Comparison of ENCODE assay signal across 8 cellular contexts in genomic region chr3:130894130-130894872, GRCh38. TPM values are rescaled to one million over a fixed set of nuclear protein-coding genes. Genes with fewer than 3 reads are reported as not detected.
DNase-seq lines count a peak whose midpoint lies in the region; ATAC-seq, FAIRE-seq and TF ChIP-seq lines count a peak whose summit lies in the region.

No MANE protein-coding gene starts in this region.

- no peaks in the 10 kb centered on the region for H3K27me3 Mint-ChIP-seq in naive B cell
- H3K27me3 Mint-ChIP-seq in stimulated activated naive CD8-positive, alpha-beta T cell treated with anti-CD3 and anti-CD28 coated beads, Interleukin-15, Interleukin-2, amounts not matched to agents 100 ng/mL and 50 ng/mL, for 24 hours: no peaks in the 10 kb centered on the region

- no peaks in the 10 kb centered on the region for H3K9me3 Mint-ChIP-seq in naive B cell
- H3K9me3 Mint-ChIP-seq in stimulated activated naive CD8-positive, alpha-beta T cell treated with anti-CD3 and anti-CD28 coated beads, Interleukin-15, Interleukin-2, amounts not matched to agents 100 ng/mL and 50 ng/mL, for 24 hours: no peaks in the 10 kb centered on the region

- H3K4me3 Mint-ChIP-seq in naive B cell: peak overlapping the region; percentile 91 to 99 (median 95)
- H3K4me3 Mint-ChIP-seq in stimulated activated naive CD8-positive, alpha-beta T cell treated with anti-CD3 and anti-CD28 coated beads, Interleukin-15, Interleukin-2, amounts not matched to agents 100 ng/mL and 50 ng/mL, for 24 hours: peak overlapping the region; percentile 93

- no peak for TF ChIP-seq EP300 in esophagus muscularis mucosa (IDR thresholded peaks at IDR 0.05)

- no peaks in the 10 kb centered on the region for H3K27me3 ChIP-seq in esophagus muscularis mucosa

- no peak for TF ChIP-seq CTCF in esophagus muscularis mucosa (IDR thresholded peaks at IDR 0.05)

- FAIRE-seq in GM12891 (lab: Jason Lieb, UNC): peak; percentile 63

- peak overlapping the region; percentile 94 to 98 (median 96) for H3K27ac ChIP-seq in esophagus muscularis mucosa (replicated peaks in 1 of 4)

- H3K36me3 ChIP-seq in esophagus muscularis mucosa: no peaks in the 10 kb centered on the region

- DNase-seq in GM12891 (ENCODE audit: insufficient read length, low spot score) (peak; percentile 18), HCEC 1CT (peak; percentile 25), NCI-H1105 treated with DMSO at 0.1 percent for 48 hours (lab: John Stamatoyannopoulos, UW) (peak; percentile 40), esophagus muscularis mucosa (ENCODE audit: extremely low spot score) (no peak), naive B cell (peak; percentile 42), T1000 (lab: John Stamatoyannopoulos, UW) (no peak)
- peak; percentile 67 for DNase-seq in activated CD8-positive, alpha-beta memory T cell treated with anti-CD3 and anti-CD28 coated beads, Interleukin-2, amount 50 U/mL, for 48 hours

- H3K4me3 ChIP-seq in esophagus muscularis mucosa: peak overlapping the region; percentile 78 to 94 (median 90)

- intact Hi-C loops in esophagus muscularis mucosa (cut with DNase I): loop anchor here (10.0 kb wide), 1 partner anchor 490 kb away; the partner anchor contains the start of gene NUDT16

- 0% methylated on average over 18 of the region's 52 CpGs for WGBS in esophagus muscularis mucosa

- TF ChIP-seq POLR2A in GM12891 (IDR thresholded peaks at IDR 0.05; ENCODE audit: low read depth, low read length) (no peak), esophagus muscularis mucosa (IDR thresholded peaks at IDR 0.05; ENCODE audit: low read depth) (no peak)

- H3K4me1 ChIP-seq in esophagus muscularis mucosa: peaks cover 13 to 46% (median 33%) of the 10 kb centered on the region in 4 donors

- H3K27ac Mint-ChIP-seq in naive B cell: peak overlapping the region; percentile 70 to 97 (median 93)
- peak overlapping the region; percentile 90 for H3K27ac Mint-ChIP-seq in stimulated activated naive CD8-positive, alpha-beta T cell treated with anti-CD3 and anti-CD28 coated beads, Interleukin-15, Interleukin-2, amounts not matched to agents 100 ng/mL and 50 ng/mL, for 24 hours

- H3K36me3 Mint-ChIP-seq in naive B cell: no peaks in the 10 kb centered on the region
- peaks cover 5% of the 10 kb centered on the region for H3K36me3 Mint-ChIP-seq in stimulated activated naive CD8-positive, alpha-beta T cell treated with anti-CD3 and anti-CD28 coated beads, Interleukin-15, Interleukin-2, amounts not matched to agents 100 ng/mL and 50 ng/mL, for 24 hours (ENCODE audit: low read depth)

- H3K4me1 Mint-ChIP-seq in naive B cell: peaks cover 20 to 36% (median 30%) of the 10 kb centered on the region in 3 donors
- peaks cover 46% of the 10 kb centered on the region for H3K4me1 Mint-ChIP-seq in stimulated activated naive CD8-positive, alpha-beta T cell treated with anti-CD3 and anti-CD28 coated beads, Interleukin-15, Interleukin-2, amounts not matched to agents 100 ng/mL and 50 ng/mL, for 24 hours (ENCODE audit: low read depth)

- peak; percentile 27 to 31 for ATAC-seq in naive B cell (ENCODE audit: low read depth in 2 of 2)

- H3K9me3 ChIP-seq in esophagus muscularis mucosa: no peaks in the 10 kb centered on the region

TF ChIP-seq in GM12891, 5 proteins besides CTCF, POLR2A, EP300 and RAD21:
- TF ChIP-seq SPI1 (IDR thresholded peaks at IDR 0.05; ENCODE audit: low read depth, low read length) (no peak), PAX5 (IDR thresholded peaks at IDR 0.05; ENCODE audit: insufficient read depth, low read length, severe bottlenecking) (no peak)

RNA-seq across cellular contexts. Expression of gene ATP2C1, which starts 0.4 kb away (rescaled TPM):
- polyA plus RNA-seq in GM12891 (2012; ENCODE audit: low read depth, missing spikeins): 32.5 TPM
- 10 to 100 TPM; 32.1 to 52.3 (median 35.0) TPM for total RNA-seq in esophagus muscularis mucosa
- 10 to 100 TPM in 4 of 6 donors, 1 to 10 TPM in 2; 8.6 to 17.5 (median 12.7) TPM for polyA plus RNA-seq in naive B cell (ENCODE audit: low read depth in 6 of 6)

Comparison
In these comparisons a context has a peak if more than half of its experiments do, and no peak if none do; other contexts are left out.
1. DNase-seq: peak in GM12891 (single experiment), HCEC 1CT (single experiment), NCI-H1105 treated with DMSO at 0.1 percent for 48 hours (single experiment), activated CD8-positive, alpha-beta memory T cell treated with anti-CD3 and anti-CD28 coated beads, Interleukin-2, amount 50 U/mL, for 48 hours (single experiment) and naive B cell (single experiment); none in esophagus muscularis mucosa (single experiment) and T1000 (single experiment).